In genomic region chr3:104763007-104763406, GRCh38 we compare ENCODE assay signal across 17 cellular contexts.
DNase-seq lines count a peak whose midpoint lies in the region; ATAC-seq, FAIRE-seq and TF ChIP-seq lines count a peak whose summit lies in the region.
"Had no signal": no experiment of that assay in that cellular context is flagged by ENCODE, and none has a peak within 500 bp of the region (broad histone marks: within the 10 kb centered on the region; RNA-seq: fewer than 3 reads in every experiment).

No MANE protein-coding gene starts in this region.

- TF ChIP-seq CTCF in AG10803 (conservative IDR thresholded peaks at IDR 0.05; ENCODE audit: low read length) (no peak), endothelial cell of umbilical vein (IDR thresholded peaks at IDR 0.05; ENCODE audit: extremely low read depth in 1 of 2, insufficient read depth in 1 of 2, low read depth in 1 of 2, low read length in 2 of 2) (no peak)

- H4K20me1 ChIP-seq in endothelial cell of umbilical vein (replicated peaks; ENCODE audit: control insufficient read depth, extremely low read depth, insufficient read depth, low read length): no peaks in the 10 kb centered on the region

- intact Hi-C loops in endothelial cell of umbilical vein (cut with micrococcal nuclease): loop anchor here (5.0 kb wide), 1 partner anchor 604 kb away; the partner anchor contains the start of gene ALCAM

- H3K9ac ChIP-seq in endothelial cell of umbilical vein (replicated peaks; ENCODE audit: extremely low read depth, insufficient read depth, low read length): no peak overlapping the region

- no peaks in the 10 kb centered on the region for H3K9me3 ChIP-seq in endothelial cell of umbilical vein (replicated peaks; ENCODE audit: control insufficient read depth, insufficient read depth, low read length)
- H3K9me3 ChIP-seq: pancreas had no signal

- no peak overlapping the region for H3K27ac ChIP-seq in endothelial cell of umbilical vein (ENCODE audit: insufficient read depth, low read depth, low read length)
- H3K27ac ChIP-seq: pancreas had no signal

- H3K4me1 ChIP-seq in endothelial cell of umbilical vein (ENCODE audit: control insufficient read depth, extremely low read depth, insufficient read depth, low read length): peaks cover 4% of the 10 kb centered on the region
- H3K4me1 ChIP-seq: pancreas had no signal

- H3K4me3 Mint-ChIP-seq in activated T-cell treated with anti-CD3 and anti-CD28 coated beads, Interleukin-2, amount 50 U/mL, for 72 hours: no peak overlapping the region
- H3K4me3 Mint-ChIP-seq: B cell, endodermal cell, T-cell had no signal

- H3K4me3 ChIP-seq in AG10803 (ENCODE audit: low read length): no peak overlapping the region
- no peak overlapping the region for H3K4me3 ChIP-seq in endothelial cell of umbilical vein (replicated peaks in 1 of 3; ENCODE audit: insufficient read depth in 1 of 3, low read depth in 1 of 3, low read length in 3 of 3)
- H3K4me3 ChIP-seq: lung, pancreas had no signal

- no peaks in the 10 kb centered on the region for H3K36me3 ChIP-seq in endothelial cell of umbilical vein (ENCODE audit: control insufficient read depth in 2 of 2, extremely low read depth in 1 of 2, insufficient read depth in 2 of 2, low read length in 2 of 2)
- H3K36me3 ChIP-seq: pancreas had no signal

- BruUV-seq in endothelial cell of umbilical vein (replicated peaks; lab: Mats Ljungman, UMichigan): no TSS peak

- H3K9me3 Mint-ChIP-seq in activated T-cell treated with anti-CD3 and anti-CD28 coated beads, Interleukin-2, amount 50 U/mL, for 72 hours: no peaks in the 10 kb centered on the region
- H3K9me3 Mint-ChIP-seq: endodermal cell, T-cell had no signal

- H2AFZ ChIP-seq in endothelial cell of umbilical vein (ENCODE audit: low read depth, low read length): no peak overlapping the region

- TF ChIP-seq POLR2A in endothelial cell of umbilical vein (IDR thresholded peaks at IDR 0.05; ENCODE audit: low read depth, low read length): no peak

- no peaks in the 10 kb centered on the region for H3K27me3 ChIP-seq in endothelial cell of umbilical vein (ENCODE audit: control insufficient read depth in 2 of 2, insufficient read depth in 2 of 2, low read length in 2 of 2)
- H3K27me3 ChIP-seq: pancreas had no signal

- H3K27ac Mint-ChIP-seq in activated T-cell treated with anti-CD3 and anti-CD28 coated beads, Interleukin-2, amount 50 U/mL, for 72 hours: no peak overlapping the region
- H3K27ac Mint-ChIP-seq: B cell, endodermal cell, T-cell had no signal

- peak; percentile 51 for DNase-seq in AG10803 (ENCODE audit: low read depth)
- DNase-seq in M059J (ENCODE audit: low read depth): peak; percentile 79
- peak; percentile 61 for DNase-seq in endothelial cell of umbilical vein (ENCODE audit: low read depth, low spot score)
- peak; percentile 21 for DNase-seq in myocyte (ENCODE audit: low read depth)
- DNase-seq in HuH-7.5 (ENCODE audit: low spot score): no peak
- DNase-seq in activated T-cell treated with anti-CD3 and anti-CD28 coated beads, Interleukin-2, amount 50 U/mL, for 72 hours: no peak
- DNase-seq: activated CD4-positive, CD25-positive, alpha-beta regulatory T cell treated with anti-CD3 and anti-CD28 coated beads, Interleukin-2, amount 50 U/mL, for 72 hours; DND-41; endodermal cell; MM.1S; pancreas; stimulated activated CD4-positive, alpha-beta T cell treated with anti-CD3 and anti-CD28 coated beads, Interleukin-1b, Interleukin-23, amount 100 ng/mL, for 48 hours; T-cell had no signal

- no peaks in the 10 kb centered on the region for H3K36me3 Mint-ChIP-seq in activated T-cell treated with anti-CD3 and anti-CD28 coated beads, Interleukin-2, amount 50 U/mL, for 72 hours (ENCODE audit: insufficient read depth in 2 of 2)
- H3K36me3 Mint-ChIP-seq: T-cell had no signal

- no peak for FAIRE-seq in endothelial cell of umbilical vein (lab: Jason Lieb, UNC)
- FAIRE-seq: pancreas had no signal

- POLR2A ChIA-PET in endothelial cell of umbilical vein (lab: Charles Lee): no interaction called here

- H3K4me2 ChIP-seq in endothelial cell of umbilical vein (ENCODE audit: insufficient read depth, low read length): no peak overlapping the region

- ATAC-seq in HG02610 (IDR thresholded peaks at IDR 0.05; ENCODE audit: unreplicated experiment) (no peak), GM21576 (IDR thresholded peaks at IDR 0.05; ENCODE audit: unreplicated experiment) (no peak)
- no peak for ATAC-seq in activated T-cell treated with anti-CD3 and anti-CD28 coated beads, Interleukin-2, amount 50 U/mL, for 72 hours (replicated peaks in 1 of 2)
- ATAC-seq: pancreas, T-cell had no signal

- no peaks in the 10 kb centered on the region for H3K4me1 Mint-ChIP-seq in activated T-cell treated with anti-CD3 and anti-CD28 coated beads, Interleukin-2, amount 50 U/mL, for 72 hours (ENCODE audit: low read depth)
- H3K4me1 Mint-ChIP-seq: B cell, endodermal cell, T-cell had no signal

- no peaks in the 10 kb centered on the region for H3K27me3 Mint-ChIP-seq in activated T-cell treated with anti-CD3 and anti-CD28 coated beads, Interleukin-2, amount 50 U/mL, for 72 hours (ENCODE audit: low read depth)
- H3K27me3 Mint-ChIP-seq: B cell, T-cell had no signal

- H3K79me2 ChIP-seq in endothelial cell of umbilical vein (ENCODE audit: control insufficient read depth, insufficient read depth, low read length): no peaks in the 10 kb centered on the region

- CTCF ChIA-PET in endothelial cell of umbilical vein (lab: Charles Lee): interaction anchor here (1.0 kb wide), 1 partner anchor 11 kb away, joined by 4 read pairs; no protein-coding TSS in a partner anchor

- dilution Hi-C loops in endothelial cell of umbilical vein (cut with MboI; ENCODE audit: extremely low pct_ligation_motif_present, low sequenced_read_pairs): no loop called here

- no peaks in the 10 kb centered on the region for H3K9me1 ChIP-seq in endothelial cell of umbilical vein (replicated peaks; ENCODE audit: control insufficient read depth, extremely low read depth, insufficient read depth, low read length)

TF ChIP-seq in endothelial cell of umbilical vein, 7 proteins besides CTCF, POLR2A, EP300 and RAD21:
- TF ChIP-seq POLR2AphosphoS5 (IDR thresholded peaks at IDR 0.05; ENCODE audit: insufficient read depth, low read depth, low read length) (no peak), JUN (IDR thresholded peaks at IDR 0.05; ENCODE audit: borderline replicate concordance, insufficient read depth, insufficient read length, low read depth) (no peak), FOS (IDR thresholded peaks at IDR 0.05; ENCODE audit: borderline replicate concordance, insufficient read depth, low read length) (no peak)
TF ChIP-seq in endothelial cell of umbilical vein: peak in this region for 0.

Comparison
In these comparisons a context has a peak if more than half of its experiments do, and no peak if none do; other contexts are left out.
1. DNase-seq: peak in AG10803 (single experiment), M059J (single experiment), endothelial cell of umbilical vein (single experiment) and myocyte (single experiment); none in HuH-7.5 (single experiment) and activated T-cell treated with anti-CD3 and anti-CD28 coated beads, Interleukin-2, amount 50 U/mL, for 72 hours (0 of 2).